ENCODE assay signal across 23 cellular contexts in the genomic region with DNA sequence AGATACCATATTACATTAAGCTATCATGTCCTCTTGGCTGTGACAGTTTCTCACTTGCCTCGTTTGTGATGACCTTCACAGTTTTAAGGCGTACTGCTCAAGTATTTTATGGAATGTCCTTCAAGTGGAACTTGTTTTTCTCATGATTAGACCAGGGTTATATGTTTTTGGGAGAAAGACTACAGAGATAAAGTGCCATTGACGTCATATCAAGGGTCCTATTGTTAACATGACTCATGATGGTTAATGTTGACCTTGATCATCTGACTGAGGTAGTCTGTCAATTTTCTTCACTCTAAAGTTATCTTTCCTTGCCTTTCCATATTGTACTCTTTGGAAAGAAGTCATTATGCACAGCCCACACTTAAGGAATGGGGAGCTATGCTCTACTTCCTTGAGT.
"Had no signal": no experiment of that assay in that cellular context is flagged by ENCODE, and none has a peak within 500 bp of the region (broad histone marks: within the 10 kb centered on the region; RNA-seq: fewer than 3 reads in every experiment).

No MANE protein-coding gene starts in this region.

- ATAC-seq: foreskin keratinocyte, heart right ventricle, left cardiac atrium, left lung, left ventricle myocardium superior, lower lobe of right lung, mucosa of descending colon had no signal

- H3K4me3 ChIP-seq: coronary artery, dorsolateral prefrontal cortex, esophagus muscularis mucosa, heart right ventricle, left lung, lower lobe of right lung, mucosa of descending colon had no signal

- H3K4me1 ChIP-seq: lower lobe of right lung had no signal

- H3K9me3 ChIP-seq: esophagus muscularis mucosa, heart right ventricle, left lung, lower lobe of right lung, mucosa of descending colon had no signal

- H3K27me3 ChIP-seq: dorsolateral prefrontal cortex, foreskin keratinocyte, heart right ventricle, left lung had no signal

- H3K27ac ChIP-seq: coronary artery, dorsolateral prefrontal cortex, esophagus muscularis mucosa, foreskin keratinocyte, heart right ventricle, left lung, lower lobe of right lung had no signal

- H3K36me3 ChIP-seq: esophagus muscularis mucosa, heart right ventricle, left lung, lower lobe of right lung had no signal

- DNase-seq: dermis blood vessel endothelial cell; dorsolateral prefrontal cortex; effector CD4-positive, alpha-beta T cell; effector memory CD4-positive, alpha-beta T cell; foreskin keratinocyte; glutamatergic neuron; head of caudate nucleus; heart right ventricle; hippocampal formation; left cardiac atrium; left lung; left ventricle myocardium superior; lower lobe of right lung; mesenchymal stem cell; mucosa of descending colon; naive B cell had no signal

- FAIRE-seq: colon, endothelial cell of umbilical vein, frontal cortex, islet of Langerhans, keratinocyte had no signal
